20 cellular contexts compared by ENCODE assay signal in the genomic region with DNA sequence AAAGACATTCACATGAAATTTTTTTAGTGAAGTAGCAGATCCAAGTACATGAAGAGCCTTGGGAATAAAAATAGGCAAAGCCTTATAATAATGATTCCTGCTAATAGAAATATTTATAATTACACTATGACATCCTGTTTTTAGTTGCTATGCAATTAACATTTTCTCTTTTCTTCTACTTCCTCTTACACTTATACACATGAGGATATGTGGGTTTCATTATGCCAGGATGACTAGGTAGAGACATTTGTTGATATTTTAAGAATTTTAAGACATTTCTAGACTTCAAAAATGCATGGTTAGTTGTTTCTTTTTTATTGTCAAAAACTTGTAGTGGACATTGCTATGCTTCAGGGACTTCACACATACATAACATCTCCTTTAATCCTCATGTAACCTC.
DNase-seq lines count a peak whose midpoint lies in the region; ATAC-seq and TF ChIP-seq lines count a peak whose summit lies in the region.
"Had no signal": no experiment of that assay in that cellular context is flagged by ENCODE, and none has a peak within 500 bp of the region (broad histone marks: within the 10 kb centered on the region; RNA-seq: fewer than 3 reads in every experiment).

No MANE protein-coding gene starts in this region.

- POLR2A ChIA-PET in activated B cell treated with CpG ODN at 0.5 μM for 24 hours (lab: Charles Lee), result no interaction called here

- H3K9me3 ChIP-seq in ascending aorta (no peaks in the 10 kb centered on the region), aorta (ENCODE audit: control insufficient read depth, low read length) (no peaks in the 10 kb centered on the region)

- intact Hi-C loops in activated B cell treated with CpG ODN at 0.5 μM for 24 hours (cut with micrococcal nuclease), result no loop called here
- intact Hi-C loops in ascending aorta (cut with DNase I), result no loop called here
- intact Hi-C loops in aorta (cut with DNase I), result no loop called here

- peaks cover 8% of the 10 kb centered on the region for H3K4me1 Mint-ChIP-seq in activated B cell treated with CpG ODN at 0.5 μM for 24 hours
- H3K4me1 Mint-ChIP-seq: CD8-positive, alpha-beta memory T cell had no signal

- H3K27me3 ChIP-seq in ascending aorta (no peaks in the 10 kb centered on the region), aorta (ENCODE audit: control insufficient read depth in 1 of 2, insufficient read depth in 2 of 2, low read length in 1 of 2) (no peaks in the 10 kb centered on the region)

- DNase-seq in NOMO-1 treated with DMSO at 0.1 percent for 48 hours (lab: John Stamatoyannopoulos, UW; ENCODE audit: unreplicated experiment), result peak; percentile 25
- DNase-seq in NOMO-1 treated with dmso at 0.1 percent for 144 hours (lab: John Stamatoyannopoulos, UW; ENCODE audit: unreplicated experiment), result no peak
- DNase-seq in activated B cell treated with CpG ODN at 0.5 μM for 24 hours, result no peak
- no peak for DNase-seq in DMS153 treated with DMSO at 0.1 percent for 48 hours (lab: John Stamatoyannopoulos, UW; ENCODE audit: unreplicated experiment)
- no peak for DNase-seq in ascending aorta (ENCODE audit: low spot score in 2 of 2)
- DNase-seq in activated CD8-positive, alpha-beta memory T cell treated with anti-CD3 and anti-CD28 coated beads for 24 hours, result no peak
- DNase-seq in aorta, result no peak
- DNase-seq: 8988T; CD8-positive, alpha-beta memory T cell; DMS79 treated with DMSO at 0.1 percent for 48 hours; GM23248; NCI-H1105 treated with DMSO at 0.1 percent for 48 hours; NCI-H1694 treated with DMSO at 0.1 percent for 48 hours; NCI-H526 treated with DMSO at 0.1 percent for 48 hours; PC-3; SW 1271 had no signal

- H3K27me3 Mint-ChIP-seq in activated B cell treated with CpG ODN at 0.5 μM for 24 hours, result no peaks in the 10 kb centered on the region

- H3K4me1 ChIP-seq in ascending aorta (no peaks in the 10 kb centered on the region), aorta (ENCODE audit: control insufficient read depth in 1 of 2, insufficient read depth in 2 of 2, low read length in 2 of 2) (no peaks in the 10 kb centered on the region)

- H3K9me3 Mint-ChIP-seq in activated B cell treated with CpG ODN at 0.5 μM for 24 hours, result no peaks in the 10 kb centered on the region

- no peak overlapping the region for H3K4me3 Mint-ChIP-seq in activated B cell treated with CpG ODN at 0.5 μM for 24 hours
- H3K4me3 Mint-ChIP-seq: CD8-positive, alpha-beta memory T cell had no signal

- H3K4me3 ChIP-seq in ascending aorta, result no peak overlapping the region
- no peak overlapping the region for H3K4me3 ChIP-seq in aorta (ENCODE audit: low read length in 2 of 2)
- H3K4me3 ChIP-seq: GM23248 had no signal

- H3K27ac ChIP-seq in ascending aorta, result no peak overlapping the region
- no peak overlapping the region for H3K27ac ChIP-seq in aorta (ENCODE audit: low read depth in 1 of 2, low read length in 2 of 2)
- H3K27ac ChIP-seq: GM23248, KMS-11, RWPE1 had no signal

- peak; percentile 71 for ATAC-seq in HG02973 (IDR thresholded peaks at IDR 0.05; ENCODE audit: unreplicated experiment)
- ATAC-seq in activated B cell treated with CpG ODN at 0.5 μM for 24 hours (ENCODE audit: low read depth), result peak; percentile 31
- no peak for ATAC-seq in aorta (ENCODE audit: low FRiP score)
- ATAC-seq: HCT116, PC-3 had no signal

- H3K27ac Mint-ChIP-seq in activated B cell treated with CpG ODN at 0.5 μM for 24 hours, result no peak overlapping the region
- H3K27ac Mint-ChIP-seq: CD8-positive, alpha-beta memory T cell had no signal

- no peaks in the 10 kb centered on the region for H3K36me3 ChIP-seq in ascending aorta
- no peaks in the 10 kb centered on the region for H3K36me3 ChIP-seq in aorta (ENCODE audit: control insufficient read depth in 1 of 2, insufficient read depth in 2 of 2, low read length in 1 of 2)

- TF ChIP-seq CTCF in activated B cell treated with CpG ODN at 0.5 μM for 24 hours (IDR thresholded peaks at IDR 0.05), result no peak
- TF ChIP-seq CTCF in ascending aorta (IDR thresholded peaks at IDR 0.05), result no peak

- CTCF ChIA-PET in activated B cell treated with CpG ODN at 0.5 μM for 24 hours (lab: Charles Lee), result no interaction called here

- no peaks in the 10 kb centered on the region for H3K36me3 Mint-ChIP-seq in activated B cell treated with CpG ODN at 0.5 μM for 24 hours (ENCODE audit: low read depth)
- H3K36me3 Mint-ChIP-seq: CD8-positive, alpha-beta memory T cell had no signal
